ENCODE assay signal across 12 cellular contexts in genomic region chr1:17561561-17561985, GRCh38. TPM values are rescaled to one million over a fixed set of nuclear protein-coding genes. Genes with fewer than 3 reads are reported as not detected.
A peak's percentile ranks its signal among the peaks of the same experiment; 100 is the strongest.
DNase-seq lines count a peak whose midpoint lies in the region; ATAC-seq and TF ChIP-seq lines count a peak whose summit lies in the region.
"Had no signal": no experiment of that assay in that cellular context is flagged by ENCODE, and none has a peak within 500 bp of the region (broad histone marks: within the 10 kb centered on the region; RNA-seq: fewer than 3 reads in every experiment).

No MANE protein-coding gene starts in this region.

- H2AFZ ChIP-seq in fibroblast of lung (ENCODE audit: low read length) = no peak overlapping the region

- peak; percentile 19 for DNase-seq in A172 (ENCODE audit: low spot score)
- DNase-seq in RPMI7951 (ENCODE audit: low read depth) = peak; percentile 77
- DNase-seq in fibroblast of lung (ENCODE audit: low read depth in 2 of 2) = peak; percentile 36 to 86
- no peak for DNase-seq in osteocyte (ENCODE audit: extremely low spot score, unreplicated experiment)
- DNase-seq in superior temporal gyrus (ENCODE audit: extremely low spot score) = no peak
- DNase-seq in NCI-H748 treated with DMSO at 0.1 percent for 48 hours (lab: John Stamatoyannopoulos, UW) = no peak
- no peak for DNase-seq in T-helper 1 cell
- DNase-seq: left colon, NCI-H1930 had no signal

- no peak for ATAC-seq in GM21576 (IDR thresholded peaks at IDR 0.05; ENCODE audit: unreplicated experiment)
- ATAC-seq: A549, left colon had no signal

- peak overlapping the region; percentile 78 for H3K4me2 ChIP-seq in fibroblast of lung (ENCODE audit: extremely low read depth, insufficient read depth, low read length)
- H3K4me2 ChIP-seq: A549 had no signal

- TF ChIP-seq CTCF in fibroblast of lung (conservative IDR thresholded peaks at IDR 0.05 in 1 of 2, IDR thresholded peaks at IDR 0.05 in 1 of 2; ENCODE audit: low read depth in 1 of 2, low read length in 2 of 2) (no peak), osteocyte (IDR thresholded peaks at IDR 0.05) (no peak)

- peaks cover 7% of the 10 kb centered on the region for H3K4me1 ChIP-seq in fibroblast of lung (ENCODE audit: control insufficient read depth, extremely low read depth, insufficient read depth, low read length)

- H3K27ac Mint-ChIP-seq in osteocyte (ENCODE audit: unreplicated experiment) = peak overlapping the region; percentile 96

- H3K4me3 ChIP-seq in fibroblast of lung (replicated peaks in 1 of 4; ENCODE audit: control extremely low read depth in 1 of 4, insufficient read depth in 1 of 4, low read depth in 3 of 4, low read length in 4 of 4) = peak overlapping the region in 1 of 4 experiments; percentile 25
- H3K4me3 ChIP-seq: A549 had no signal

- H3K36me3 Mint-ChIP-seq in osteocyte (ENCODE audit: unreplicated experiment) = no peaks in the 10 kb centered on the region

- no peaks in the 10 kb centered on the region for H3K27me3 Mint-ChIP-seq in osteocyte (ENCODE audit: unreplicated experiment)

- H3K9ac ChIP-seq in fibroblast of lung (ENCODE audit: insufficient read depth, low read length) = peak overlapping the region; percentile 37

- no peaks in the 10 kb centered on the region for H3K9me3 Mint-ChIP-seq in osteocyte (ENCODE audit: unreplicated experiment)

- H3K27me3 ChIP-seq in fibroblast of lung (ENCODE audit: control insufficient read depth, insufficient read depth, low read length) = no peaks in the 10 kb centered on the region

- H3K27ac ChIP-seq in fibroblast of lung (ENCODE audit: insufficient read depth, low read length) = no peak overlapping the region
- H3K27ac ChIP-seq: HL-60 had no signal

- H3K4me3 Mint-ChIP-seq in osteocyte (ENCODE audit: unreplicated experiment) = peak overlapping the region; percentile 27

- no peaks in the 10 kb centered on the region for H4K20me1 ChIP-seq in fibroblast of lung (ENCODE audit: control insufficient read depth, extremely low read depth, insufficient read depth, low read length)

- no peaks in the 10 kb centered on the region for H3K9me3 ChIP-seq in fibroblast of lung (ENCODE audit: control insufficient read depth, insufficient read depth, low read depth, low read length)
- H3K9me3 ChIP-seq: A549 had no signal

- H3K36me3 ChIP-seq in fibroblast of lung (ENCODE audit: control insufficient read depth, insufficient read depth, low read length) = no peaks in the 10 kb centered on the region

- H3K4me1 Mint-ChIP-seq in osteocyte (ENCODE audit: unreplicated experiment) = peaks cover 74% of the 10 kb centered on the region

- no peaks in the 10 kb centered on the region for H3K79me2 ChIP-seq in fibroblast of lung (ENCODE audit: control insufficient read depth, insufficient read depth, low read length)

RNA-seq across cellular contexts. Expression of gene ARHGEF10L, which starts 22.1 kb away (rescaled TPM):
- 9.2 and 11.0 TPM in 2 replicates for total RNA-seq in A172 (2014; rRNA removed; shearing (Covaris generic))
- 2.2 and 3.3 TPM in 2 replicates for total RNA-seq in RPMI7951 (2014; rRNA removed; shearing (Covaris generic))
- 13.1 and 24.3 TPM in 2 replicates for total RNA-seq in fibroblast of lung
- polyA plus RNA-seq in fibroblast of lung = 7.5 and 11.2 TPM in 2 replicates
- 10.9 and 16.2 TPM in 2 replicates for polyA plus RNA-seq in fibroblast of lung (2012)
- 24.9 and 51.1 TPM in 2 replicates for polyA minus RNA-seq in fibroblast of lung (ENCODE audit: low replicate concordance)
- 24.0 and 26.0 TPM in 2 replicates for total RNA-seq in osteocyte

Comparison
In these comparisons a context has a peak if more than half of its experiments do, and no peak if none do; other contexts are left out.
1. DNase-seq: peak in A172 (single experiment), RPMI7951 (single experiment) and fibroblast of lung (2 of 2); none in osteocyte (single experiment), superior temporal gyrus (single experiment), NCI-H748 treated with DMSO at 0.1 percent for 48 hours (single experiment) and T-helper 1 cell (0 of 5).